ENCODE assay signal across 8 cellular contexts in the genomic region with DNA sequence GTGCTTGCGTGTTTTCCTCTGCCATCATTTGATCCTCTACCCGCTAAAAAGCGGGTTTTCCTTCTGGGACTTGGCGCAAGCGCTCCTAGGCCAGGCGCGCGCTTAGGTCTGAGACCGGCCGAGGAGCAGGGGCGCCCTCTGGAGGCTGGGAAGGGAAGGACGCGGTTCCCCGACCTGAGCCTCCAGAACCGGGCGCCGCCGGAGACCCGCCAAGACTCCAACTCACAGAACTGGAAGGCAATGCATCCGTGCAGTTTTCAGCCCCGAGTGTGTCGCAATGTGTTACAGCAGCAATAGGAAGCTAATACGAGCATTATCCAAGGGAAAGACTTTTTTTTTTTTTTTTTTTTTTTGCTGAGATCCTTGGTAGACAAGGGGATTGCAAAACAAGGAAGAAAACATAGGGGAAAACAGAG.
A peak's percentile ranks its signal among the peaks of the same experiment; 100 is the strongest.
DNase-seq lines count a peak whose midpoint lies in the region; ATAC-seq, FAIRE-seq and TF ChIP-seq lines count a peak whose summit lies in the region.

No MANE protein-coding gene starts in this region.

- peak; percentile 64 for TF ChIP-seq CTCF in GM13977 (IDR thresholded peaks at IDR 0.05; ENCODE audit: extremely low read depth, insufficient read depth, missing control alignments)
- TF ChIP-seq CTCF in VCaP (conservative IDR thresholded peaks at IDR 0.05) = peak; percentile 82

- DNase-seq in GM13977 (ENCODE audit: low spot score) (no peak), dermis blood vessel endothelial cell (peak; percentile 80), mucosa of gallbladder (ENCODE audit: low spot score) (peak; percentile 59), urothelium cell line (ENCODE audit: low spot score) (peak; percentile 76), A172 (ENCODE audit: low spot score) (no peak), NCI-H1694 treated with DMSO at 0.1 percent for 48 hours (lab: John Stamatoyannopoulos, UW) (no peak)

- no peak for FAIRE-seq in urothelium cell line (lab: Jason Lieb, UNC)

- in situ Hi-C loops in GM13977 (cut with MboI; ENCODE audit: low pct_unique_long_range_greater_than_20kb, low sequenced_read_pairs, unreplicated experiment) = loop anchor here (25.0 kb wide), 1 partner anchor 1154 kb away; no protein-coding TSS in a partner anchor

- ATAC-seq in HG03095 (IDR thresholded peaks at IDR 0.05; ENCODE audit: unreplicated experiment) = peak; percentile 66

- H3K27ac ChIP-seq in VCaP = no peak overlapping the region

Comparison
In these comparisons a context has a peak if more than half of its experiments do, and no peak if none do; other contexts are left out.
1. DNase-seq: peak in dermis blood vessel endothelial cell (single experiment), mucosa of gallbladder (single experiment) and urothelium cell line (single experiment); none in GM13977 (single experiment), A172 (single experiment) and NCI-H1694 treated with DMSO at 0.1 percent for 48 hours (single experiment).